ENCODE assay signal across 1 cellular context in genomic region chr1:44217809-44218410, GRCh38.
A peak's percentile ranks its signal among the peaks of the same experiment; 100 is the strongest.
TF ChIP-seq lines count a peak whose summit lies in the region.

No MANE protein-coding gene starts in this region.

TF ChIP-seq in K562, 482 proteins besides CTCF, POLR2A, EP300 and RAD21 (continued from another document):
- TF ChIP-seq ZKSCAN1 (IDR thresholded peaks at IDR 0.05; ENCODE audit: low read depth, low read length) (0 out of 2 replicates have a peak, but pooled peaks have one; percentile 7), FOXA3 (CRISPR knock-in tag; conservative IDR thresholded peaks at IDR 0.05 in 1 of 2, IDR thresholded peaks at IDR 0.05 in 1 of 2) (no peak), GATAD2B (IDR thresholded peaks at IDR 0.05; ENCODE audit: borderline replicate concordance) (no peak), CC2D1A (IDR thresholded peaks at IDR 0.05) (peak; percentile 67), RB1 (IDR thresholded peaks at IDR 0.05; ENCODE audit: low read depth) (0 out of 2 replicates have a peak, but pooled peaks have one; percentile 50), ILK (tag; IDR thresholded peaks at IDR 0.05; ENCODE audit: borderline replicate concordance, low read depth) (no peak), ZNF280B (CRISPR knock-in tag; IDR thresholded peaks at IDR 0.05) (no peak), ZNF12 (CRISPR knock-in tag; IDR thresholded peaks at IDR 0.05) (0 out of 2 replicates have a peak, but pooled peaks have one; percentile 45), KLF13 (tag; IDR thresholded peaks at IDR 0.05; ENCODE audit: borderline replicate concordance, low read depth) (no peak)
